1 cellular context compared by ENCODE assay signal in the genomic region with DNA sequence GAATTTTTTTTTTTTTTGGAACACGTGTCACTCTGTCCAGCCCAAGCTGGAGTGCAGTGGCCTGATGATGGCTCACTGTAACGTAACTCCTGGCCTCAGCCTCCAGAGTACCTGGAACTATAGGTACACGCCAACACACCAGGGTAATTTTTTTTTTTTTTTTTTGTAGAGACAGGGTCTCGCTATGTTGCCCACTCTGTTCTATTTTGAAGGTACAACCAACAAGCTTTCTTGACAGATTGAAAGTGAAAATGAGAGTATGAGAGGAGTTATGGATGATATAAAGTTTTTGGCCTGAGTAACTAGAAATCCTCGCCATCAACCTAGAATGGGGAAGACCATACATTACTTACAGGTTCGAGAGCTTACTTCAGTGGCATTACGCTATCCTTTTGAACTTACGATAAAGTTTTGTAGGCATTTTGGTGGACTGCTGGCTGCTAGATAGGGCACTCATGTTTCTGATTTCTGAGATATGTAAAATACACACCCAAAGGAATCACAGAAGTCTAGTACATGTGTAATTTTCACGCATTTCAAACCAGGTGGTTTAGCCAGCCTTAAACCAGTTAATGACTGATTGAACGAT.
TF ChIP-seq lines count a peak whose summit lies in the region.

No MANE protein-coding gene starts in this region.

TF ChIP-seq in K562, 482 proteins besides CTCF, POLR2A, EP300 and RAD21 (continued from another document):
- TF ChIP-seq, protein P1, sequence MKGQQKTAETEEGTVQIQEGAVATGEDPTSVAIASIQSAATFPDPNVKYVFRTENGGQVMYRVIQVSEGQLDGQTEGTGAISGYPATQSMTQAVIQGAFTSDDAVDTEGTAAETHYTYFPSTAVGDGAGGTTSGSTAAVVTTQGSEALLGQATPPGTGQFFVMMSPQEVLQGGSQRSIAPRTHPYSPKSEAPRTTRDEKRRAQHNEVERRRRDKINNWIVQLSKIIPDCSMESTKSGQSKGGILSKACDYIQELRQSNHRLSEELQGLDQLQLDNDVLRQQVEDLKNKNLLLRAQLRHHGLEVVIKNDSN (CRISPR knock-in tag; IDR thresholded peaks at IDR 0.05), result 0 out of 2 replicates have a peak, but pooled peaks have one; percentile 21
- TF ChIP-seq, protein P2, sequence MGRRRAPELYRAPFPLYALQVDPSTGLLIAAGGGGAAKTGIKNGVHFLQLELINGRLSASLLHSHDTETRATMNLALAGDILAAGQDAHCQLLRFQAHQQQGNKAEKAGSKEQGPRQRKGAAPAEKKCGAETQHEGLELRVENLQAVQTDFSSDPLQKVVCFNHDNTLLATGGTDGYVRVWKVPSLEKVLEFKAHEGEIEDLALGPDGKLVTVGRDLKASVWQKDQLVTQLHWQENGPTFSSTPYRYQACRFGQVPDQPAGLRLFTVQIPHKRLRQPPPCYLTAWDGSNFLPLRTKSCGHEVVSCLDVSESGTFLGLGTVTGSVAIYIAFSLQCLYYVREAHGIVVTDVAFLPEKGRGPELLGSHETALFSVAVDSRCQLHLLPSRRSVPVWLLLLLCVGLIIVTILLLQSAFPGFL (CRISPR knock-in tag; IDR thresholded peaks at IDR 0.05), result no peak
- TF ChIP-seq ARNT (IDR thresholded peaks at IDR 0.05), result 0 out of 4 replicates have a peak, but pooled peaks of 1 of the 2 experiments have one; percentile 23
- TF ChIP-seq YY1 (IDR thresholded peaks at IDR 0.05; ENCODE audit: borderline replicate concordance in 1 of 3, control insufficient read depth in 1 of 3, extremely low read depth in 1 of 3, insufficient read depth in 3 of 3, insufficient read length in 1 of 3, insufficient replicate concordance in 2 of 3, low read depth in 1 of 3, low read length in 2 of 3), result peak in 1 of 3 experiments; percentile 34
- TF ChIP-seq L3MBTL2 (IDR thresholded peaks at IDR 0.05), result peak; percentile 32; the same call in 1 of the 2 replicates
- TF ChIP-seq, protein P3, sequence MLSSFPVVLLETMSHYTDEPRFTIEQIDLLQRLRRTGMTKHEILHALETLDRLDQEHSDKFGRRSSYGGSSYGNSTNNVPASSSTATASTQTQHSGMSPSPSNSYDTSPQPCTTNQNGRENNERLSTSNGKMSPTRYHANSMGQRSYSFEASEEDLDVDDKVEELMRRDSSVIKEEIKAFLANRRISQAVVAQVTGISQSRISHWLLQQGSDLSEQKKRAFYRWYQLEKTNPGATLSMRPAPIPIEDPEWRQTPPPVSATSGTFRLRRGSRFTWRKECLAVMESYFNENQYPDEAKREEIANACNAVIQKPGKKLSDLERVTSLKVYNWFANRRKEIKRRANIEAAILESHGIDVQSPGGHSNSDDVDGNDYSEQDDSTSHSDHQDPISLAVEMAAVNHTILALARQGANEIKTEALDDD (IDR thresholded peaks at IDR 0.05), result peak; percentile 62; the same call in 1 of the 2 replicates
- TF ChIP-seq BRD9 (IDR thresholded peaks at IDR 0.05; ENCODE audit: low read depth, partially characterized antibody), result peak; percentile 22
- TF ChIP-seq HNRNPH1 (optimal IDR thresholded peaks at IDR 0.05; ENCODE audit: low read depth, low read length), result no peak
- TF ChIP-seq, protein P4, sequence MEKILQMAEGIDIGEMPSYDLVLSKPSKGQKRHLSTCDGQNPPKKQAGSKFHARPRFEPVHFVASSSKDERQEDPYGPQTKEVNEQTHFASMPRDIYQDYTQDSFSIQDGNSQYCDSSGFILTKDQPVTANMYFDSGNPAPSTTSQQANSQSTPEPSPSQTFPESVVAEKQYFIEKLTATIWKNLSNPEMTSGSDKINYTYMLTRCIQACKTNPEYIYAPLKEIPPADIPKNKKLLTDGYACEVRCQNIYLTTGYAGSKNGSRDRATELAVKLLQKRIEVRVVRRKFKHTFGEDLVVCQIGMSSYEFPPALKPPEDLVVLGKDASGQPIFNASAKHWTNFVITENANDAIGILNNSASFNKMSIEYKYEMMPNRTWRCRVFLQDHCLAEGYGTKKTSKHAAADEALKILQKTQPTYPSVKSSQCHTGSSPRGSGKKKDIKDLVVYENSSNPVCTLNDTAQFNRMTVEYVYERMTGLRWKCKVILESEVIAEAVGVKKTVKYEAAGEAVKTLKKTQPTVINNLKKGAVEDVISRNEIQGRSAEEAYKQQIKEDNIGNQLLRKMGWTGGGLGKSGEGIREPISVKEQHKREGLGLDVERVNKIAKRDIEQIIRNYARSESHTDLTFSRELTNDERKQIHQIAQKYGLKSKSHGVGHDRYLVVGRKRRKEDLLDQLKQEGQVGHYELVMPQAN (IDR thresholded peaks at IDR 0.05; ENCODE audit: borderline replicate concordance), result peak; percentile 35; the same call in 1 of the 2 replicates
- peak; percentile 74; the same call in 1 of the 2 replicates for TF ChIP-seq NBN (IDR thresholded peaks at IDR 0.05; ENCODE audit: low read depth)
- TF ChIP-seq EHMT2 (IDR thresholded peaks at IDR 0.05), result 0 out of 2 replicates have a peak, but pooled peaks have one; percentile 11
- 0 out of 2 replicates have a peak, but pooled peaks have one; percentile 10 for TF ChIP-seq SPI1 (IDR thresholded peaks at IDR 0.05; ENCODE audit: borderline replicate concordance, low read depth, low read length)
- 0 out of 2 replicates have a peak, but pooled peaks have one; percentile 31 for TF ChIP-seq RAD51 (IDR thresholded peaks at IDR 0.05; ENCODE audit: borderline replicate concordance, low read depth)
- TF ChIP-seq, protein P5, sequence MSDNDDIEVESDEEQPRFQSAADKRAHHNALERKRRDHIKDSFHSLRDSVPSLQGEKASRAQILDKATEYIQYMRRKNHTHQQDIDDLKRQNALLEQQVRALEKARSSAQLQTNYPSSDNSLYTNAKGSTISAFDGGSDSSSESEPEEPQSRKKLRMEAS (CRISPR knock-in tag; IDR thresholded peaks at IDR 0.05), result peak; percentile 48; the same call in 1 of the 2 replicates
- TF ChIP-seq GATAD2B (IDR thresholded peaks at IDR 0.05; ENCODE audit: borderline replicate concordance), result 0 out of 2 replicates have a peak, but pooled peaks have one; percentile 12
- peak; percentile 82 for TF ChIP-seq ZEB2 (IDR thresholded peaks at IDR 0.05)
- TF ChIP-seq PHF20 (IDR thresholded peaks at IDR 0.05; ENCODE audit: partially characterized antibody), result no peak
- TF ChIP-seq TBP (optimal IDR thresholded peaks at IDR 0.05; ENCODE audit: low read depth, low read length), result peak; percentile 44
- TF ChIP-seq, protein P6, sequence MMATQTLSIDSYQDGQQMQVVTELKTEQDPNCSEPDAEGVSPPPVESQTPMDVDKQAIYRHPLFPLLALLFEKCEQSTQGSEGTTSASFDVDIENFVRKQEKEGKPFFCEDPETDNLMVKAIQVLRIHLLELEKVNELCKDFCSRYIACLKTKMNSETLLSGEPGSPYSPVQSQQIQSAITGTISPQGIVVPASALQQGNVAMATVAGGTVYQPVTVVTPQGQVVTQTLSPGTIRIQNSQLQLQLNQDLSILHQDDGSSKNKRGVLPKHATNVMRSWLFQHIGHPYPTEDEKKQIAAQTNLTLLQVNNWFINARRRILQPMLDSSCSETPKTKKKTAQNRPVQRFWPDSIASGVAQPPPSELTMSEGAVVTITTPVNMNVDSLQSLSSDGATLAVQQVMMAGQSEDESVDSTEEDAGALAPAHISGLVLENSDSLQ (IDR thresholded peaks at IDR 0.05), result 0 out of 2 replicates have a peak, but pooled peaks have one; percentile 20
- no peak for TF ChIP-seq CC2D1A (IDR thresholded peaks at IDR 0.05)
- TF ChIP-seq HDAC1 (IDR thresholded peaks at IDR 0.05), result 0 out of 4 replicates have a peak, but pooled peaks of 1 of the 2 experiments have one; percentile 33
- TF ChIP-seq ZNF384 (IDR thresholded peaks at IDR 0.05; ENCODE audit: low read depth, low read length), result peak; percentile 76
- TF ChIP-seq EP400 (IDR thresholded peaks at IDR 0.05), result peak; percentile 49; the same call in 1 of the 2 replicates
- TF ChIP-seq DPF2 (IDR thresholded peaks at IDR 0.05), result 0 out of 2 replicates have a peak, but pooled peaks have one; percentile 29
- peak; percentile 33; the same call in 1 of the 2 replicates for TF ChIP-seq SUPT5H (IDR thresholded peaks at IDR 0.05)
- TF ChIP-seq CREM (IDR thresholded peaks at IDR 0.05; ENCODE audit: low read depth), result no peak
- TF ChIP-seq TEAD4 (IDR thresholded peaks at IDR 0.05; ENCODE audit: low read length), result 0 out of 2 replicates have a peak, but pooled peaks have one; percentile 25
- no peak for TF ChIP-seq TEAD4 (CRISPR knock-in tag; IDR thresholded peaks at IDR 0.05; ENCODE audit: borderline replicate concordance)
